In genomic region chr17:81976332-81977210, GRCh38 we compare ENCODE assay signal across 1 cellular context.
TF ChIP-seq lines count a peak whose summit lies in the region.

No MANE protein-coding gene starts in this region.

TF ChIP-seq in GM23338, 12 proteins besides CTCF, POLR2A, EP300 and RAD21 (continued from another document):
- TF ChIP-seq ETS1 (IDR thresholded peaks at IDR 0.05), result no peak
- TF ChIP-seq ZNF462 (CRISPR knock-in tag; IDR thresholded peaks at IDR 0.05), result no peak
- TF ChIP-seq STAT1 (IDR thresholded peaks at IDR 0.05; ENCODE audit: unreplicated experiment), result no peak
- no peak for TF ChIP-seq POLR2AphosphoS5 (IDR thresholded peaks at IDR 0.05; ENCODE audit: low read depth)
- no peak for TF ChIP-seq CREB1 (CRISPR knock-in tag; IDR thresholded peaks at IDR 0.05; ENCODE audit: low read depth)
- no peak for TF ChIP-seq NANOG (IDR thresholded peaks at IDR 0.05; ENCODE audit: borderline replicate concordance)
- TF ChIP-seq EZH2phosphoT487 (IDR thresholded peaks at IDR 0.05; ENCODE audit: unreplicated experiment), result no peak
- TF ChIP-seq ZNF114 (CRISPR knock-in tag; IDR thresholded peaks at IDR 0.05), result no peak
- no peak for TF ChIP-seq EZH2 (IDR thresholded peaks at IDR 0.05; ENCODE audit: low read depth, unreplicated experiment)
- TF ChIP-seq JUNB (IDR thresholded peaks at IDR 0.05; ENCODE audit: unreplicated experiment), result no peak
- TF ChIP-seq ZNF331 (CRISPR knock-in tag; IDR thresholded peaks at IDR 0.05; ENCODE audit: low read depth), result no peak
